In genomic region chr20:15937179-15937578, GRCh38 we compare ENCODE assay signal across 10 cellular contexts.
DNase-seq lines count a peak whose midpoint lies in the region; ATAC-seq and TF ChIP-seq lines count a peak whose summit lies in the region.
"Had no signal": no experiment of that assay in that cellular context is flagged by ENCODE, and none has a peak within 500 bp of the region (broad histone marks: within the 10 kb centered on the region; RNA-seq: fewer than 3 reads in every experiment).

No MANE protein-coding gene starts in this region.

- H3K27me3 Mint-ChIP-seq in naive B cell, result no peaks in the 10 kb centered on the region

- peaks cover 8% of the 10 kb centered on the region in 2 donors for H3K36me3 Mint-ChIP-seq in naive B cell

- DNase-seq in naive B cell, result peak; percentile 67
- DNase-seq in erythroblast (lab: John Stamatoyannopoulos, UW), result no peak
- no peak for DNase-seq in NCI-H1694 (lab: John Stamatoyannopoulos, UW)
- DNase-seq in stimulated activated naive CD4-positive, alpha-beta T cell (lab: John Stamatoyannopoulos, UW), result no peak
- DNase-seq: Calu3, NCI-H748 treated with DMSO at 0.1 percent for 48 hours had no signal

- H3K9me3 Mint-ChIP-seq in naive B cell, result peaks cover 0 to 15% (median 8%) of the 10 kb centered on the region in 7 donors

- peaks cover 43 to 79% (median 52%) of the 10 kb centered on the region in 3 donors for H3K4me1 Mint-ChIP-seq in naive B cell

- peak overlapping the region; percentile 63 to 94 (median 88) for H3K27ac Mint-ChIP-seq in naive B cell

- H3K4me3 Mint-ChIP-seq in naive B cell, result peak overlapping the region; percentile 72 to 96 (median 87)

- peak; percentile 83 for ATAC-seq in GM19023 (IDR thresholded peaks at IDR 0.05; ENCODE audit: unreplicated experiment)
- ATAC-seq in GM21723 (IDR thresholded peaks at IDR 0.05; ENCODE audit: unreplicated experiment), result peak; percentile 87
- peak; percentile 85 for ATAC-seq in HG03442 (IDR thresholded peaks at IDR 0.05; ENCODE audit: unreplicated experiment)
- ATAC-seq in naive B cell (ENCODE audit: low read depth in 2 of 2), result peak; percentile 97
- no peak for ATAC-seq in HG03196 (IDR thresholded peaks at IDR 0.05; ENCODE audit: unreplicated experiment)

- no peak for TF ChIP-seq POLR2A in erythroblast (IDR thresholded peaks at IDR 0.05; ENCODE audit: low read length)
